9 cellular contexts compared by ENCODE assay signal in genomic region chr2:189287982-189288494, GRCh38.
DNase-seq lines count a peak whose midpoint lies in the region; ATAC-seq and TF ChIP-seq lines count a peak whose summit lies in the region.
"Had no signal": no experiment of that assay in that cellular context is flagged by ENCODE, and none has a peak within 500 bp of the region (broad histone marks: within the 10 kb centered on the region; RNA-seq: fewer than 3 reads in every experiment).

No MANE protein-coding gene starts in this region.

- no peaks in the 10 kb centered on the region for H3K27me3 ChIP-seq in MG63
- H3K27me3 ChIP-seq: neutrophil had no signal

- H3K9me3 ChIP-seq in MG63 = peaks cover 8% of the 10 kb centered on the region
- H3K9me3 ChIP-seq: neutrophil had no signal

- peaks cover 7% of the 10 kb centered on the region; the same call in 1 of the 2 replicates for H3K36me3 ChIP-seq in MG63
- H3K36me3 ChIP-seq: neutrophil had no signal

- TF ChIP-seq CTCF in AG09309 (IDR thresholded peaks at IDR 0.05; ENCODE audit: control insufficient read depth, insufficient read depth, low read depth, low read length, missing control alignments) = peak; percentile 48

- H3K4me3 ChIP-seq in AG09309 (ENCODE audit: control insufficient read depth, low read depth, low read length) (no peak overlapping the region), MG63 (no peak overlapping the region)

- DNase-seq in AG09309 (ENCODE audit: low read depth) (peak; percentile 73), NCI-H460 (ENCODE audit: extremely low read depth, low read depth) (peak; percentile 88), lung microvascular endothelial cell (ENCODE audit: low read depth in 2 of 2) (peak; percentile 78 to 80), cerebellar nuclear complex (lab: John Stamatoyannopoulos, UW) (no peak), MG63 (no peak)
- peak; percentile 14 for DNase-seq in central memory CD4-positive, alpha-beta T cell

- ATAC-seq in GM18499 (IDR thresholded peaks at IDR 0.05; ENCODE audit: insufficient read depth, unreplicated experiment) = peak; percentile 67
- ATAC-seq in HG02973 (IDR thresholded peaks at IDR 0.05; ENCODE audit: unreplicated experiment) = peak; percentile 77

Comparison
In these comparisons a context has a peak if more than half of its experiments do, and no peak if none do; other contexts are left out.
1. DNase-seq: peak in AG09309 (single experiment), NCI-H460 (single experiment), central memory CD4-positive, alpha-beta T cell (single experiment) and lung microvascular endothelial cell (2 of 2); none in cerebellar nuclear complex (0 of 2) and MG63 (single experiment).